In the genomic region with DNA sequence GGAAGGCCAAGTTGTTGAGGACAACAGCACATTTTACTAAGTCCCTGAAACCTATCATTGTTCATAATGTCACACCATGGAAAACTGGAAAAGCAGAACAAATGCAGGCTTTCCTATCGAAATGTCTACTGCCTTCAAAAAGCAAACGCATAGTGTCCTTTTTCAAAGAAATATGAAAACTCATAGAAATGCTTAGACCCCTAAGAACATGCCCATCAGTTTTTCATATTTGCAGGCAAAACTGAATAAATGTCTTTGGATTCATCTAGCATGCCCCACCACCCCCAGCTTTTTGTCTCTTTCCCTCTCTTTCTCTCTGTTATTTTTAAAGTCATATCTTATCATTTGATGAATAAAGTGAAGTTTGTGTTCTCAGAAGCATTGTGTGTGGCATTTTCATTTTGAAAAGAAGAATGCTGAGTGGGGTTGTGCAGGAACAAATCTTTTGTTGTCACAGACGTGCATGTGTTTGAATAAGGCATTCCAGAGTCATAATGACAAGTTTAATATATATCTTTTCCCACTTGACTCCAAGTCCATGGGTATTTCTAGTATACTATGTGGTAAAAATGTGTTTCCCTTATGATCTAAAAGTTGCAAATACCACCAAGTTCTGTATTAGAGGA, we compare ENCODE assay signal across 25 cellular contexts.
"Had no signal": no experiment of that assay in that cellular context is flagged by ENCODE, and none has a peak within 500 bp of the region (broad histone marks: within the 10 kb centered on the region; RNA-seq: fewer than 3 reads in every experiment).

No MANE protein-coding gene starts in this region.

- H3K4me1 ChIP-seq: parathyroid adenoma, psoas muscle, right lobe of liver, sigmoid colon, stomach, thyroid gland, tibial nerve, upper lobe of left lung, vagina had no signal

- DNase-seq: occipital lobe; ovary; posterior cingulate gyrus; psoas muscle; right cardiac atrium; right lobe of liver; sigmoid colon; small intestine; stimulated activated CD4-positive, alpha-beta T cell treated with anti-CD3 and anti-CD28 coated beads, Interleukin-15, amount 100 ng/mL, for 24 hours; stimulated activated CD4-positive, alpha-beta T cell treated with anti-CD3 and anti-CD28 coated beads, Interleukin-2, amount 100 ng/mL, for 24 hours; stimulated activated CD4-positive, alpha-beta T cell treated with anti-CD3 and anti-CD28 coated beads, Interleukin-2, amount 100 ng/mL, for 48 hours; stimulated activated CD4-positive, alpha-beta T cell treated with anti-CD3 and anti-CD28 coated beads, Interleukin-4, amount 100 ng/mL, for 24 hours; stimulated activated naive B cell treated with anti-CD40 and anti-IgM and Interleukin-4, amounts not matched to agents 10 μg/mL and 1 μg/mL and 100 μg/mL, for 72 hours; stimulated activated naive CD4-positive, alpha-beta T cell treated with Interleukin-2 at 50 U/mL for 16 hours; stomach; thyroid gland; trophoblast cell; upper lobe of left lung had no signal

- H3K4me3 ChIP-seq: neural progenitor cell, ovary, psoas muscle, right lobe of liver, sigmoid colon, stomach, thoracic aorta, thyroid gland, tibial nerve, upper lobe of left lung, vagina had no signal

- H3K9me3 ChIP-seq: ovary, psoas muscle, right lobe of liver, stomach, thoracic aorta, thyroid gland, tibial nerve, upper lobe of left lung, vagina had no signal

- ATAC-seq: psoas muscle; right cardiac atrium; right lobe of liver; stimulated activated effector memory CD8-positive, alpha-beta T cell treated with anti-CD3 and anti-CD28 coated beads, Interleukin-12 subunit alpha, Interleukin-12 subunit beta, amount 100 ng/mL, for 72 hours; stimulated activated naive B cell treated with anti-CD40 and anti-IgM and Interleukin-4, amounts not matched to agents 10 μg/mL and 1 μg/mL and 100 μg/mL, for 72 hours had no signal

- H3K79me2 ChIP-seq: parathyroid adenoma had no signal

- H3K36me3 ChIP-seq: neural progenitor cell, ovary, right lobe of liver, sigmoid colon, stomach, thoracic aorta, thyroid gland, tibial nerve, upper lobe of left lung, vagina had no signal

- H3K27me3 ChIP-seq: neural progenitor cell, ovary, right lobe of liver, sigmoid colon, stomach, thyroid gland, tibial nerve, upper lobe of left lung, vagina had no signal

- H3K27ac ChIP-seq: neural progenitor cell, ovary, parathyroid adenoma, psoas muscle, right lobe of liver, sigmoid colon, stomach, thoracic aorta, thyroid gland, tibial nerve, upper lobe of left lung, vagina had no signal

- H2AFZ ChIP-seq: neural progenitor cell had no signal

- H3K4me2 ChIP-seq: neural progenitor cell had no signal

- FAIRE-seq: small intestine, urothelium cell line had no signal

- H3K9ac ChIP-seq: neural progenitor cell, parathyroid adenoma had no signal
